In genomic region chr1:6784560-6785317, GRCh38 we compare ENCODE assay signal across 8 cellular contexts.
DNase-seq lines count a peak whose midpoint lies in the region; ATAC-seq, FAIRE-seq and TF ChIP-seq lines count a peak whose summit lies in the region.

No MANE protein-coding gene starts in this region.

- peak; percentile 74 for TF ChIP-seq POLR2A in GM19099 (IDR thresholded peaks at IDR 0.05; ENCODE audit: extremely low read depth, insufficient read length, low read depth)

- peak; percentile 99 for FAIRE-seq in islet of Langerhans (lab: Jason Lieb, UNC)

- peak; percentile 77 for ATAC-seq in HG03378 (IDR thresholded peaks at IDR 0.05; ENCODE audit: unreplicated experiment)

- peak; percentile 99 for DNase-seq in AG20443 (ENCODE audit: low spot score)
- DNase-seq in NCI-H446 treated with DMSO at 0.1 percent for 48 hours (lab: John Stamatoyannopoulos, UW), result peak; percentile 100
- DNase-seq in activated CD4-positive, CD25-positive, alpha-beta regulatory T cell treated with anti-CD3 and anti-CD28 coated beads, Interleukin-2, amount 50 U/mL, for 72 hours, result peak; percentile 98
- peak; percentile 95 to 99 for DNase-seq in cerebellar nuclear complex (lab: John Stamatoyannopoulos, UW)
- DNase-seq in stimulated activated CD4-positive, alpha-beta T cell treated with anti-CD3 and anti-CD28 coated beads, Interleukin-12 subunit alpha, Interleukin-12 subunit beta, amount 100 ng/mL, for 24 hours (ENCODE audit: low read depth in 2 of 2), result peak; percentile 98 to 99

Comparison
In these comparisons a context has a peak if more than half of its experiments do, and no peak if none do; other contexts are left out.
1. Peak in every context shown above with its lines: DNase-seq and ATAC-seq.